Comparison of ENCODE assay signal across 25 cellular contexts in genomic region chr22:25511725-25512124, GRCh38.
"Had no signal": no experiment of that assay in that cellular context is flagged by ENCODE, and none has a peak within 500 bp of the region (broad histone marks: within the 10 kb centered on the region; RNA-seq: fewer than 3 reads in every experiment).

No MANE protein-coding gene starts in this region.

- H3K9ac ChIP-seq: neural progenitor cell had no signal

- H3K4me1 ChIP-seq: pancreas, prostate gland, sigmoid colon, tibial nerve, upper lobe of left lung, uterus had no signal

- DNase-seq: naive B cell; naive thymus-derived CD8-positive, alpha-beta T cell; occipital lobe; pancreas; right cardiac atrium; sigmoid colon; stimulated activated CD4-positive, alpha-beta T cell treated with anti-CD3 and anti-CD28 coated beads, Interleukin-15, amount 100 ng/mL, for 24 hours; stimulated activated CD4-positive, alpha-beta T cell treated with anti-CD3 and anti-CD28 coated beads, Interleukin-2, amount 100 ng/mL, for 24 hours; stimulated activated CD4-positive, alpha-beta T cell treated with anti-CD3 and anti-CD28 coated beads, Interleukin-2, amount 100 ng/mL, for 48 hours; stimulated activated CD4-positive, alpha-beta T cell treated with anti-CD3 and anti-CD28 coated beads, Interleukin-4, amount 100 ng/mL, for 24 hours; stimulated activated naive B cell treated with anti-CD40 and anti-IgM and Interleukin-4, amounts not matched to agents 10 μg/mL and 1 μg/mL and 100 μg/mL, for 72 hours; stimulated activated naive CD4-positive, alpha-beta T cell treated with Interleukin-2 at 50 U/mL for 16 hours; stomach; thyroid gland; trophoblast cell; upper lobe of left lung; uterus had no signal

- ATAC-seq: naive thymus-derived CD8-positive, alpha-beta T cell; natural killer cell treated with Interleukin-12 subunit alpha and Interleukin-12 subunit beta and Interleukin-15 and Interleukin-18, amount 100 ng/mL, for 72 hours; pancreas; right cardiac atrium; stimulated activated effector memory CD8-positive, alpha-beta T cell treated with anti-CD3 and anti-CD28 coated beads, Interleukin-12 subunit alpha, Interleukin-12 subunit beta, amount 100 ng/mL, for 72 hours; stimulated activated naive B cell treated with anti-CD40 and anti-IgM and Interleukin-4, amounts not matched to agents 10 μg/mL and 1 μg/mL and 100 μg/mL, for 72 hours had no signal

- H3K4me2 ChIP-seq: neural progenitor cell had no signal

- H3K9me3 ChIP-seq: pancreas, prostate gland, sigmoid colon, stomach, thoracic aorta, thyroid gland, tibial nerve, upper lobe of left lung, uterus had no signal

- H3K4me3 ChIP-seq: neural progenitor cell, pancreas, prostate gland, sigmoid colon, stomach, thoracic aorta, thyroid gland, tibial nerve, upper lobe of left lung, uterus had no signal

- H3K36me3 ChIP-seq: neural progenitor cell, pancreas, prostate gland, thoracic aorta, thyroid gland, uterus had no signal

- FAIRE-seq: pancreas, small intestine had no signal

- H2AFZ ChIP-seq: neural progenitor cell had no signal

- H3K4me1 Mint-ChIP-seq: naive B cell; naive thymus-derived CD8-positive, alpha-beta T cell; stimulated activated effector memory CD8-positive, alpha-beta T cell treated with anti-CD3 and anti-CD28 coated beads, Interleukin-12 subunit alpha, Interleukin-12 subunit beta, amount 100 ng/mL, for 72 hours; stimulated activated naive B cell treated with anti-CD40 and anti-IgM and Interleukin-4, amounts not matched to agents 10 μg/mL and 1 μg/mL and 100 μg/mL, for 72 hours had no signal

- H3K36me3 Mint-ChIP-seq: naive B cell; natural killer cell treated with Interleukin-12 subunit alpha and Interleukin-12 subunit beta and Interleukin-15 and Interleukin-18, amount 100 ng/mL, for 72 hours; stimulated activated effector memory CD8-positive, alpha-beta T cell treated with anti-CD3 and anti-CD28 coated beads, Interleukin-12 subunit alpha, Interleukin-12 subunit beta, amount 100 ng/mL, for 72 hours had no signal

- H3K4me3 Mint-ChIP-seq: naive B cell; naive thymus-derived CD8-positive, alpha-beta T cell; natural killer cell treated with Interleukin-12 subunit alpha and Interleukin-12 subunit beta and Interleukin-15 and Interleukin-18, amount 100 ng/mL, for 72 hours; neural progenitor cell; stimulated activated effector memory CD8-positive, alpha-beta T cell treated with anti-CD3 and anti-CD28 coated beads, Interleukin-12 subunit alpha, Interleukin-12 subunit beta, amount 100 ng/mL, for 72 hours; stimulated activated naive B cell treated with anti-CD40 and anti-IgM and Interleukin-4, amounts not matched to agents 10 μg/mL and 1 μg/mL and 100 μg/mL, for 72 hours; stimulated activated naive CD8-positive, alpha-beta T cell treated with anti-CD3 and anti-CD28 coated beads, Interleukin-15, Interleukin-2, amounts not matched to agents 100 ng/mL and 50 ng/mL, for 24 hours had no signal

- H3K9me3 Mint-ChIP-seq: naive B cell; naive thymus-derived CD8-positive, alpha-beta T cell; natural killer cell treated with Interleukin-12 subunit alpha and Interleukin-12 subunit beta and Interleukin-15 and Interleukin-18, amount 100 ng/mL, for 72 hours; neural progenitor cell; stimulated activated effector memory CD8-positive, alpha-beta T cell treated with anti-CD3 and anti-CD28 coated beads, Interleukin-12 subunit alpha, Interleukin-12 subunit beta, amount 100 ng/mL, for 72 hours; stimulated activated naive B cell treated with anti-CD40 and anti-IgM and Interleukin-4, amounts not matched to agents 10 μg/mL and 1 μg/mL and 100 μg/mL, for 72 hours; stimulated activated naive CD8-positive, alpha-beta T cell treated with anti-CD3 and anti-CD28 coated beads, Interleukin-15, Interleukin-2, amounts not matched to agents 100 ng/mL and 50 ng/mL, for 24 hours had no signal

- H3K27me3 Mint-ChIP-seq: naive B cell; naive thymus-derived CD8-positive, alpha-beta T cell; stimulated activated naive B cell treated with anti-CD40 and anti-IgM and Interleukin-4, amounts not matched to agents 10 μg/mL and 1 μg/mL and 100 μg/mL, for 72 hours; stimulated activated naive CD8-positive, alpha-beta T cell treated with anti-CD3 and anti-CD28 coated beads, Interleukin-15, Interleukin-2, amounts not matched to agents 100 ng/mL and 50 ng/mL, for 24 hours had no signal

- H3K27me3 ChIP-seq: neural progenitor cell, pancreas, sigmoid colon, stomach, thyroid gland, tibial nerve, upper lobe of left lung, uterus had no signal

- H3K27ac ChIP-seq: neural progenitor cell, pancreas, prostate gland, sigmoid colon, stomach, thoracic aorta, thyroid gland, tibial nerve, upper lobe of left lung, uterus had no signal

- H3K27ac Mint-ChIP-seq: natural killer cell treated with Interleukin-12 subunit alpha and Interleukin-12 subunit beta and Interleukin-15 and Interleukin-18, amount 100 ng/mL, for 72 hours; neural progenitor cell; stimulated activated effector memory CD8-positive, alpha-beta T cell treated with anti-CD3 and anti-CD28 coated beads, Interleukin-12 subunit alpha, Interleukin-12 subunit beta, amount 100 ng/mL, for 72 hours; stimulated activated naive B cell treated with anti-CD40 and anti-IgM and Interleukin-4, amounts not matched to agents 10 μg/mL and 1 μg/mL and 100 μg/mL, for 72 hours; stimulated activated naive CD8-positive, alpha-beta T cell treated with anti-CD3 and anti-CD28 coated beads, Interleukin-15, Interleukin-2, amounts not matched to agents 100 ng/mL and 50 ng/mL, for 24 hours had no signal
